In genomic region chr20:35176132-35176531, GRCh38 we compare ENCODE assay signal across 22 cellular contexts. TPM values are rescaled to one million over a fixed set of nuclear protein-coding genes. Genes with fewer than 3 reads are reported as not detected.
"Had no signal": no experiment of that assay in that cellular context is flagged by ENCODE, and none has a peak within 500 bp of the region (broad histone marks: within the 10 kb centered on the region; RNA-seq: fewer than 3 reads in every experiment).

No MANE protein-coding gene starts in this region.

- H3K9me3 Mint-ChIP-seq: naive thymus-derived CD8-positive, alpha-beta T cell; stimulated activated effector memory CD8-positive, alpha-beta T cell treated with anti-CD3 and anti-CD28 coated beads, Interleukin-12 subunit alpha, Interleukin-12 subunit beta, amount 100 ng/mL, for 72 hours; type B pancreatic cell had no signal

- H3K27ac Mint-ChIP-seq: nephron progenitor cell; stimulated activated effector memory CD8-positive, alpha-beta T cell treated with anti-CD3 and anti-CD28 coated beads, Interleukin-12 subunit alpha, Interleukin-12 subunit beta, amount 100 ng/mL, for 72 hours; type B pancreatic cell had no signal

- DNase-seq: cerebellar nuclear complex; dorsolateral prefrontal cortex; effector CD4-positive, alpha-beta T cell; foreskin fibroblast; gastrocnemius medialis; head of caudate nucleus; left cardiac atrium; left lung; mesendoderm; naive thymus-derived CD8-positive, alpha-beta T cell; nephron progenitor cell; pancreas; sigmoid colon; stimulated activated CD4-positive, alpha-beta T cell treated with anti-CD3 and anti-CD28 coated beads, Interleukin-2, amount 100 ng/mL, for 24 hours; stimulated activated CD4-positive, alpha-beta T cell treated with anti-CD3 and anti-CD28 coated beads, Interleukin-4, amount 100 ng/mL, for 24 hours; stimulated activated naive CD4-positive, alpha-beta T cell treated with Interleukin-2 at 50 U/mL for 16 hours; stomach; thyroid gland had no signal

- ATAC-seq: esophagus mucosa; gastrocnemius medialis; left cardiac atrium; left lung; naive thymus-derived CD8-positive, alpha-beta T cell; pancreas; stimulated activated effector memory CD8-positive, alpha-beta T cell treated with anti-CD3 and anti-CD28 coated beads, Interleukin-12 subunit alpha, Interleukin-12 subunit beta, amount 100 ng/mL, for 72 hours had no signal

- H3K4me3 Mint-ChIP-seq: nephron progenitor cell; stimulated activated effector memory CD8-positive, alpha-beta T cell treated with anti-CD3 and anti-CD28 coated beads, Interleukin-12 subunit alpha, Interleukin-12 subunit beta, amount 100 ng/mL, for 72 hours; type B pancreatic cell had no signal

- H3K27me3 ChIP-seq: left lung, pancreas, sigmoid colon, stomach, thyroid gland had no signal

- H3K36me3 ChIP-seq: gastrocnemius medialis, left lung, pancreas, thyroid gland had no signal

- H3K4me3 ChIP-seq: dorsolateral prefrontal cortex, gastrocnemius medialis, left lung, pancreas, sigmoid colon, stomach, thyroid gland had no signal

- H3K4me1 ChIP-seq: gastrocnemius medialis, pancreas had no signal

- H3K27ac ChIP-seq: dorsolateral prefrontal cortex, epithelial cell of prostate, gastrocnemius medialis, left lung, pancreas, sigmoid colon, stomach, thyroid gland had no signal

- H3K9me3 ChIP-seq: gastrocnemius medialis, left lung, pancreas, sigmoid colon, stomach, thyroid gland had no signal

- H3K27me3 Mint-ChIP-seq: naive thymus-derived CD8-positive, alpha-beta T cell had no signal

RNA-seq across cellular contexts. Expression of gene MMP24, which starts 50.4 kb away (rescaled TPM):
- total RNA-seq: naive thymus-derived CD8-positive, alpha-beta T cell had no signal
